In genomic region chr6:7546383-7546782, GRCh38 we compare ENCODE assay signal across 20 cellular contexts. TPM values are rescaled to one million over a fixed set of nuclear protein-coding genes. Genes with fewer than 3 reads are reported as not detected.
DNase-seq lines count a peak whose midpoint lies in the region; ATAC-seq, FAIRE-seq and TF ChIP-seq lines count a peak whose summit lies in the region.
"Had no signal": no experiment of that assay in that cellular context is flagged by ENCODE, and none has a peak within 500 bp of the region (broad histone marks: within the 10 kb centered on the region; RNA-seq: fewer than 3 reads in every experiment).

No MANE protein-coding gene starts in this region.

- H4K20me1 ChIP-seq in PC-9 (ENCODE audit: insufficient read depth) (no peaks in the 10 kb centered on the region; the same call in 1 of the 2 replicates), astrocyte (ENCODE audit: insufficient read depth, low read length) (peaks cover 16% of the 10 kb centered on the region)

- no peaks in the 10 kb centered on the region for H3K27me3 Mint-ChIP-seq in astrocyte (ENCODE audit: low read depth, unreplicated experiment)

- no peaks in the 10 kb centered on the region for H3K9me3 Mint-ChIP-seq in astrocyte (ENCODE audit: unreplicated experiment)
- no peaks in the 10 kb centered on the region for H3K9me3 Mint-ChIP-seq in stimulated activated effector memory CD8-positive, alpha-beta T cell treated with anti-CD3 and anti-CD28 coated beads, Interleukin-12 subunit alpha, Interleukin-12 subunit beta, amount 100 ng/mL, for 72 hours

- intact Hi-C loops in PC-9 (cut with micrococcal nuclease; ENCODE audit: unreplicated experiment) = no loop called here

- peaks cover 26% of the 10 kb centered on the region for H3K36me3 Mint-ChIP-seq in astrocyte (ENCODE audit: low read depth, unreplicated experiment)
- no peaks in the 10 kb centered on the region for H3K36me3 Mint-ChIP-seq in stimulated activated effector memory CD8-positive, alpha-beta T cell treated with anti-CD3 and anti-CD28 coated beads, Interleukin-12 subunit alpha, Interleukin-12 subunit beta, amount 100 ng/mL, for 72 hours
- H3K36me3 Mint-ChIP-seq: CD4-positive, CD25-positive, alpha-beta regulatory T cell; IgD-negative memory B cell had no signal

- DNase-seq in PC-9 = no peak
- DNase-seq in astrocyte (ENCODE audit: low read depth) = no peak
- DNase-seq in epithelial cell of esophagus (ENCODE audit: low read depth) = no peak
- DNase-seq in mesenteric fat pad (ENCODE audit: low spot score) = no peak
- DNase-seq in kidney glomerular epithelial cell (lab: John Stamatoyannopoulos, UW) = no peak
- no peak for DNase-seq in stimulated activated effector memory CD8-positive, alpha-beta T cell treated with anti-CD3 and anti-CD28 coated beads, Interleukin-12 subunit alpha, Interleukin-12 subunit beta, amount 100 ng/mL, for 72 hours (ENCODE audit: low spot score in 2 of 2)
- no peak for DNase-seq in hypothalamus (lab: John Stamatoyannopoulos, UW)
- DNase-seq: ACHN; CD4-positive, CD25-positive, alpha-beta regulatory T cell; GF-D8; MV-4-11; NCI-H1417 treated with DMSO at 0.1 percent for 48 hours; NCI-H2029 treated with DMSO at 0.1 percent for 48 hours; NCI-H510A had no signal

- TF ChIP-seq CTCF in PC-9 (conservative IDR thresholded peaks at IDR 0.05) (no peak), astrocyte (IDR thresholded peaks at IDR 0.05; ENCODE audit: insufficient read depth, low read depth, low read length) (no peak), epithelial cell of esophagus (IDR thresholded peaks at IDR 0.05; ENCODE audit: insufficient read depth, low read depth, low read length, missing control alignments) (no peak)

- H3K4me1 ChIP-seq in PC-9 (replicated peaks; ENCODE audit: insufficient read depth) (peaks cover 45% of the 10 kb centered on the region), astrocyte (ENCODE audit: insufficient read depth, low read length) (peaks cover 8% of the 10 kb centered on the region)

- no peaks in the 10 kb centered on the region for H3K9me3 ChIP-seq in PC-9 (ENCODE audit: insufficient read depth, low read depth)
- H3K9me3 ChIP-seq in astrocyte (ENCODE audit: insufficient read depth, low read depth, low read length) = no peaks in the 10 kb centered on the region

- H3K79me2 ChIP-seq in PC-9 (ENCODE audit: low read depth) (peaks cover 60% of the 10 kb centered on the region), astrocyte (ENCODE audit: insufficient read depth, low read length) (peaks cover 96% of the 10 kb centered on the region)

- H3K4me1 Mint-ChIP-seq in astrocyte (ENCODE audit: low read depth, unreplicated experiment) = peaks cover 31% of the 10 kb centered on the region
- no peaks in the 10 kb centered on the region for H3K4me1 Mint-ChIP-seq in stimulated activated effector memory CD8-positive, alpha-beta T cell treated with anti-CD3 and anti-CD28 coated beads, Interleukin-12 subunit alpha, Interleukin-12 subunit beta, amount 100 ng/mL, for 72 hours

- no peak overlapping the region for H3K9ac ChIP-seq in astrocyte (ENCODE audit: low read length)

- H3F3A ChIP-seq in PC-9 (ENCODE audit: insufficient read depth, low read depth) = no peaks in the 10 kb centered on the region

- no TSS peak for BruUV-seq in PC-9 (replicated peaks; lab: Mats Ljungman, UMichigan)

- H3K4me2 ChIP-seq in PC-9 (peak overlapping the region; percentile 27), astrocyte (ENCODE audit: low read length) (no peak overlapping the region)

- H3K27ac ChIP-seq in PC-9 (no peak overlapping the region), astrocyte (ENCODE audit: low read depth, low read length) (no peak overlapping the region), skin epidermis (peak overlapping the region in 18 of 21 experiments; percentile 17 to 99 (median 92))

- H3K9me2 ChIP-seq in PC-9 (ENCODE audit: insufficient read depth) = no peaks in the 10 kb centered on the region

- H3K27me3 ChIP-seq in PC-9 (ENCODE audit: insufficient read depth, low read depth) = no peaks in the 10 kb centered on the region
- H3K27me3 ChIP-seq in astrocyte (ENCODE audit: insufficient read depth, low read length) = peaks cover 2% of the 10 kb centered on the region

- H3K4me3 ChIP-seq in PC-9 = no peak overlapping the region
- no peak overlapping the region for H3K4me3 ChIP-seq in astrocyte (ENCODE audit: insufficient read depth, low read depth, low read length)
- H3K4me3 ChIP-seq in epithelial cell of esophagus (ENCODE audit: low read length) = peak overlapping the region; percentile 92
- peak overlapping the region in 5 of 7 experiments; percentile 19 to 65 (median 64) for H3K4me3 ChIP-seq in skin epidermis

- FAIRE-seq in astrocyte (lab: Jason Lieb, UNC) = no peak
- FAIRE-seq: D721Med, GM19239, RCC 7860 had no signal

- CTCF ChIA-PET in PC-9 (lab: Charles Lee) = interaction anchor here (1.1 kb wide), 1 partner anchor 121 kb away, joined by 13 read pairs; no protein-coding TSS in a partner anchor

- ATAC-seq in stimulated activated effector memory CD8-positive, alpha-beta T cell treated with anti-CD3 and anti-CD28 coated beads, Interleukin-12 subunit alpha, Interleukin-12 subunit beta, amount 100 ng/mL, for 72 hours = no peak
- ATAC-seq: HCT116 had no signal

- H3K4me3 Mint-ChIP-seq in astrocyte (ENCODE audit: unreplicated experiment) = peak overlapping the region; percentile 63
- H3K4me3 Mint-ChIP-seq in stimulated activated effector memory CD8-positive, alpha-beta T cell treated with anti-CD3 and anti-CD28 coated beads, Interleukin-12 subunit alpha, Interleukin-12 subunit beta, amount 100 ng/mL, for 72 hours = no peak overlapping the region
- H3K4me3 Mint-ChIP-seq: CD4-positive, CD25-positive, alpha-beta regulatory T cell; IgD-negative memory B cell had no signal

- H3K36me3 ChIP-seq in PC-9 (ENCODE audit: low read depth) (no peaks in the 10 kb centered on the region), astrocyte (ENCODE audit: insufficient read depth, low read length) (peaks cover 6% of the 10 kb centered on the region)

- POLR2A ChIA-PET in PC-9 (lab: Charles Lee; ENCODE audit: unreplicated experiment) = interaction anchor here (0.5 to 0.9 kb wide), 4 partner anchors 12 to 721 kb away, joined by 3 to 4 read pairs (median 4); no protein-coding TSS in a partner anchor

- H2AFZ ChIP-seq in PC-9 (no peak overlapping the region), astrocyte (ENCODE audit: low read depth, low read length) (no peak overlapping the region)

- peak overlapping the region; percentile 69 for H3K27ac Mint-ChIP-seq in astrocyte (ENCODE audit: unreplicated experiment)
- H3K27ac Mint-ChIP-seq in stimulated activated effector memory CD8-positive, alpha-beta T cell treated with anti-CD3 and anti-CD28 coated beads, Interleukin-12 subunit alpha, Interleukin-12 subunit beta, amount 100 ng/mL, for 72 hours = no peak overlapping the region
- H3K27ac Mint-ChIP-seq: CD4-positive, CD25-positive, alpha-beta regulatory T cell; IgD-negative memory B cell had no signal

RNA-seq across cellular contexts. Expression of gene DSP, which starts 4.9 kb away (rescaled TPM):
- total RNA-seq in PC-9 (2021) (109 and 117 TPM in 2 replicates), astrocyte (468 and 555 TPM in 2 replicates), mesenteric fat pad (4.0 TPM)
- total RNA-seq: CD4-positive, CD25-positive, alpha-beta regulatory T cell had no signal

RNA-seq across cellular contexts. Expression of gene SNRNP48, which starts 43.6 kb away (rescaled TPM):
- total RNA-seq in PC-9 (2021) = 18.6 and 21.7 TPM in 2 replicates
- 10.2 and 13.1 TPM in 2 replicates for total RNA-seq in astrocyte
- 8.4 TPM for total RNA-seq in mesenteric fat pad

Comparison
In these comparisons a context has a peak if more than half of its experiments do, and no peak if none do; other contexts are left out.
1. H3K27ac ChIP-seq: peak in skin epidermis (18 of 21); none in PC-9 (single experiment) and astrocyte (single experiment).
2. H3K4me3 ChIP-seq: peak in epithelial cell of esophagus (single experiment) and skin epidermis (5 of 7); none in PC-9 (single experiment) and astrocyte (single experiment).
3. RNA of gene DSP, which starts 4.9 kb away (total RNA-seq): 468 to 555 TPM in astrocyte and 109 to 117 TPM in PC-9; 4.0 TPM in mesenteric fat pad (single experiment); every median in the first group is over 10 times any median in the second.